26 cellular contexts compared by ENCODE assay signal in genomic region chr13:44101347-44102083, GRCh38.
A peak's percentile ranks its signal among the peaks of the same experiment; 100 is the strongest.
DNase-seq lines count a peak whose midpoint lies in the region; ATAC-seq, FAIRE-seq and TF ChIP-seq lines count a peak whose summit lies in the region.
"Had no signal": no experiment of that assay in that cellular context is flagged by ENCODE, and none has a peak within 500 bp of the region (broad histone marks: within the 10 kb centered on the region; RNA-seq: fewer than 3 reads in every experiment).

No MANE protein-coding gene starts in this region.

- intact Hi-C loops in HCT116 (cut with micrococcal nuclease) (no loop called here), colonic mucosa (cut with DNase I) (no loop called here), pancreas (cut with DNase I) (no loop called here), dorsolateral prefrontal cortex (cut with DNase I) (loop anchor here (10.0 kb wide), 1 partner anchor 47 kb away; no protein-coding TSS in a partner anchor)

- H3K4me1 ChIP-seq in HCT116 (ENCODE audit: control insufficient read depth in 1 of 2, insufficient read depth in 2 of 2, low read length in 2 of 2) (no peaks in the 10 kb centered on the region; a peak in 1 of 4 replicates), colonic mucosa (no peaks in the 10 kb centered on the region), pancreas (no peaks in the 10 kb centered on the region)
- H3K4me1 ChIP-seq: BE2C had no signal

- H3K27me3 ChIP-seq in HCT116 (ENCODE audit: insufficient read depth, low read length) (no peaks in the 10 kb centered on the region), colonic mucosa (no peaks in the 10 kb centered on the region), pancreas (no peaks in the 10 kb centered on the region), dorsolateral prefrontal cortex (no peaks in the 10 kb centered on the region)
- H3K27me3 ChIP-seq: Peyer's patch had no signal

- RAD21 ChIA-PET in HCT116 (lab: Charles Lee; ENCODE audit: low non-redundant PET in 1 of 2, low total read pairs in 2 of 2, uncharacterized antibody in 2 of 2, unreplicated experiment in 2 of 2) = no interaction called here

- TF ChIP-seq CTCF in HCT116 (IDR thresholded peaks at IDR 0.05 in 2 of 3, conservative IDR thresholded peaks at IDR 0.05 in 1 of 3; ENCODE audit: borderline replicate concordance in 1 of 3, insufficient read depth in 1 of 3, low read depth in 2 of 3, low read length in 2 of 3) (no peak), colonic mucosa (IDR thresholded peaks at IDR 0.05) (no peak), pancreas (IDR thresholded peaks at IDR 0.05) (no peak), dorsolateral prefrontal cortex (IDR thresholded peaks at IDR 0.05 in 54 of 56, conservative IDR thresholded peaks at IDR 0.05 in 2 of 56; ENCODE audit: low read depth in 1 of 56, partially characterized antibody in 56 of 56) (no peak)

- TF ChIP-seq POLR2A in HCT116 (IDR thresholded peaks at IDR 0.05; ENCODE audit: borderline replicate concordance, extremely low read depth, insufficient read depth, insufficient read length) = no peak

- BruUV-seq in HCT116 (replicated peaks; lab: Mats Ljungman, UMichigan) = no TSS peak

- no peaks in the 10 kb centered on the region for H3K79me2 ChIP-seq in HCT116 (ENCODE audit: insufficient read depth, low read length)

- CTCF ChIA-PET in HCT116 (lab: Charles Lee) = no interaction called here

- no peak overlapping the region for H3K4me2 ChIP-seq in HCT116 (ENCODE audit: low read length)

- H3K9me2 ChIP-seq in HCT116 (ENCODE audit: insufficient read depth) = no peaks in the 10 kb centered on the region

- DNase-seq in DMS53 (lab: John Stamatoyannopoulos, UW) (peak; percentile 2), DMS53 treated with DMSO at 0.1 percent for 48 hours (lab: John Stamatoyannopoulos, UW; ENCODE audit: unreplicated experiment) (no peak), HCT116 (ENCODE audit: low read depth, low spot score) (no peak), colonic mucosa (no peak), pancreas (no peak), NCI-H128 (lab: John Stamatoyannopoulos, UW; ENCODE audit: unreplicated experiment) (no peak), dorsolateral prefrontal cortex (no peak), inferior parietal cortex (ENCODE audit: extremely low spot score) (no peak)
- DNase-seq: ACHN, BE2C, Calu3, H7, HFFc6, MV-4-11, NCI-H1105, NCI-H146, NCI-H1930, NCI-H2107, NCI-H446 treated with DMSO at 0.1 percent for 48 hours, NCI-H526, NCI-H82, Peyer's patch, SIG-M5 had no signal

- H3K36me3 ChIP-seq in HCT116 (ENCODE audit: control insufficient read depth in 1 of 2, insufficient read depth in 2 of 2, low read length in 2 of 2) (no peaks in the 10 kb centered on the region), colonic mucosa (no peaks in the 10 kb centered on the region), pancreas (no peaks in the 10 kb centered on the region)
- H3K36me3 ChIP-seq: BE2C, Peyer's patch had no signal

- H4K20me1 ChIP-seq in HCT116 (ENCODE audit: insufficient read depth) = no peaks in the 10 kb centered on the region

- H3K9ac ChIP-seq in HCT116 (ENCODE audit: low read length) = no peak overlapping the region
- no peak overlapping the region for H3K9ac ChIP-seq in colonic mucosa (ENCODE audit: low read depth in 2 of 2, low read length in 2 of 2)

- peaks cover 0 to 4% of the 10 kb centered on the region in 2 experiments; a peak in 2 of 4 replicates for H3K9me3 ChIP-seq in HCT116 (ENCODE audit: control insufficient read depth in 1 of 2, insufficient read depth in 1 of 2, low read depth in 1 of 2, low read length in 2 of 2)
- no peaks in the 10 kb centered on the region for H3K9me3 ChIP-seq in colonic mucosa
- no peaks in the 10 kb centered on the region for H3K9me3 ChIP-seq in pancreas
- H3K9me3 ChIP-seq: BE2C, Peyer's patch had no signal

- no peak overlapping the region for H3K4me3 ChIP-seq in HCT116 (replicated peaks in 1 of 2; ENCODE audit: low read depth in 1 of 2, low read length in 2 of 2)
- no peak overlapping the region for H3K4me3 ChIP-seq in colonic mucosa
- H3K4me3 ChIP-seq in pancreas = no peak overlapping the region
- no peak overlapping the region for H3K4me3 ChIP-seq in dorsolateral prefrontal cortex
- H3K4me3 ChIP-seq: K562, Peyer's patch, SK-N-MC had no signal

- FAIRE-seq in pancreas (lab: Jason Lieb, UNC) = peak; percentile 57
- FAIRE-seq: K562 had no signal

- TF ChIP-seq RAD21 in HCT116 (IDR thresholded peaks at IDR 0.05; ENCODE audit: low read depth) = no peak

- WGBS in pancreas, 2 donors = 44 to 47% methylated on average over 2 of the region's 2 CpGs

- ATAC-seq in HCT116 = no peak
- no peak for ATAC-seq in pancreas
- ATAC-seq: K562 had no signal

- H2AFZ ChIP-seq in HCT116 (ENCODE audit: low read depth, low read length, poor library complexity, severe bottlenecking) = no peak overlapping the region

- H3K27ac ChIP-seq in HCT116 (ENCODE audit: low read depth, low read length) (no peak overlapping the region), colonic mucosa (peak overlapping the region; percentile 51), pancreas (no peak overlapping the region), dorsolateral prefrontal cortex (no peak overlapping the region)
- H3K27ac ChIP-seq: 22Rv1, SK-N-MC had no signal

- POLR2A ChIA-PET in HCT116 (lab: Charles Lee) = no interaction called here

TF ChIP-seq in HCT116, 20 proteins besides CTCF, POLR2A, EP300 and RAD21:
- TF ChIP-seq JUND (IDR thresholded peaks at IDR 0.05) (no peak), CBX3 (IDR thresholded peaks at IDR 0.05; ENCODE audit: low read depth) (peak; percentile 87)

Comparison
In these comparisons a context has a peak if more than half of its experiments do, and no peak if none do; other contexts are left out.
1. intact Hi-C loops: an anchor here in dorsolateral prefrontal cortex (10.0 kb wide); none called in HCT116, colonic mucosa and pancreas.